9 cellular contexts compared by ENCODE assay signal in the genomic region with DNA sequence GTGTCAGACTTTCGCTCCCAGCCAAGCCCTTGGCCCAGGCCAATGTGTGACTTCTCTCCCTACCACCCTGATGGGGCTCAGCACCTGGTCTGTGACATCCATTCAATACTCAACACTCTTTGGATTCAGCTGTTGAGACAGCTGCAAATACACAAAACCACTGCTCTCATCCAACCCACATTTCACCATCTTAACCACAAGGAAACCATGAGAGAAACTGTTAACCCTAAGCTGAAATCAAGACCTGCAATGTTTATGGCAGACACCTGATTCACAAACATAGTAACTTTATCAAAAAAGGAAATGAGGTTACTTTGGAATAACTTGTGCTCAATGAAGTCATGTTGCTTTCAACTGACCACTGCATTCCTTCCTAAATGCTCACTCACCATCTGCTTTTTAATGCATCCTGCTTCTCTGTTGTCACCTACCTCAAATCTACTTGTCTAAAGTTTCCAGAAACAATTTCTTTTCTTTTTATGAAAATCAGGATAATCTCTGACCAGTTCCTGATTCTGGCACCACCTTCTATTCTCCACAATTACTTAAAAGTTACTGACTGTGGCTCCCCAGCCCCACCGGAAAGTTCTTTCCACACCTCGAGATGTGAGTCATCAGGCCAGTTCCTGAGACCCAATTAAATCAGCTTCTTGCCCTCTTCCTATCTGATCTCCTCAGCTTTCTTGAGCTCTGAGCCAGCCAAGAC.
DNase-seq lines count a peak whose midpoint lies in the region; ATAC-seq and TF ChIP-seq lines count a peak whose summit lies in the region.
"Had no signal": no experiment of that assay in that cellular context is flagged by ENCODE, and none has a peak within 500 bp of the region (broad histone marks: within the 10 kb centered on the region; RNA-seq: fewer than 3 reads in every experiment).

No MANE protein-coding gene starts in this region.

- H3K4me2 ChIP-seq in hepatocyte, result no peak overlapping the region

- 79% methylated on average over 3 of the region's 3 CpGs for WGBS in hepatocyte (ENCODE audit: low lambda C conversion rate, missing lambda C conversion rate)

- no peaks in the 10 kb centered on the region for H3K79me2 ChIP-seq in hepatocyte

- peaks cover 10% of the 10 kb centered on the region for H3K4me1 Mint-ChIP-seq in osteocyte (ENCODE audit: unreplicated experiment)

- H3K9me2 ChIP-seq in hepatocyte (replicated peaks; ENCODE audit: insufficient read depth), result no peaks in the 10 kb centered on the region

- H2AFZ ChIP-seq in hepatocyte, result no peak overlapping the region

- no peaks in the 10 kb centered on the region for H3K36me3 Mint-ChIP-seq in osteocyte (ENCODE audit: unreplicated experiment)

- no peaks in the 10 kb centered on the region for H3K9me3 Mint-ChIP-seq in osteocyte (ENCODE audit: unreplicated experiment)
- H3K9me3 Mint-ChIP-seq: neural crest cell had no signal

- H3K9me3 ChIP-seq in hepatocyte (ENCODE audit: low read depth), result no peaks in the 10 kb centered on the region

- H3K36me3 ChIP-seq in hepatocyte (replicated peaks; ENCODE audit: insufficient read depth, low read depth), result no peaks in the 10 kb centered on the region

- H3K4me1 ChIP-seq in hepatocyte (ENCODE audit: insufficient read depth), result peaks cover 9% of the 10 kb centered on the region

- H3K4me3 Mint-ChIP-seq in osteocyte (ENCODE audit: unreplicated experiment), result no peak overlapping the region
- H3K4me3 Mint-ChIP-seq: neural crest cell had no signal

- H3K27me3 ChIP-seq in hepatocyte, result peaks cover 50% of the 10 kb centered on the region

- H4K20me1 ChIP-seq in hepatocyte (ENCODE audit: insufficient read depth, poor library complexity, severe bottlenecking), result no peaks in the 10 kb centered on the region

- in situ Hi-C loops in G401 (cut with HindIII; ENCODE audit: low sequenced_read_pairs), result no loop called here

- ATAC-seq in HG02798 (IDR thresholded peaks at IDR 0.05; ENCODE audit: poor library complexity, unreplicated experiment), result peak; percentile 77
- peak; percentile 58 for ATAC-seq in SK-N-SH treated with all-trans-retinoic acid at 6 μM for 48 hours

- no peak overlapping the region for H3K27ac Mint-ChIP-seq in osteocyte (ENCODE audit: unreplicated experiment)

- TF ChIP-seq CTCF in hepatocyte (IDR thresholded peaks at IDR 0.05; ENCODE audit: poor library complexity) (no peak), osteocyte (IDR thresholded peaks at IDR 0.05) (no peak)

- no peak overlapping the region for H3K27ac ChIP-seq in hepatocyte

- DNase-seq in GM04503 (ENCODE audit: low read depth) (peak; percentile 64), hepatocyte (ENCODE audit: low spot score) (peak; percentile 16), G401 (ENCODE audit: low spot score) (no peak), osteocyte (ENCODE audit: extremely low spot score, unreplicated experiment) (no peak), C1 segment of cervical spinal cord (lab: John Stamatoyannopoulos, UW) (no peak), putamen (ENCODE audit: low spot score) (no peak)

- H3K27me3 Mint-ChIP-seq in osteocyte (ENCODE audit: unreplicated experiment), result peaks cover 36% of the 10 kb centered on the region

- H3K4me3 ChIP-seq in hepatocyte, result no peak overlapping the region

TF ChIP-seq in SK-N-SH treated with all-trans-retinoic acid at 6 μM for 48 hours, 23 proteins besides CTCF, POLR2A, EP300 and RAD21:
- TF ChIP-seq ISL1 (CRISPR knock-in tag; IDR thresholded peaks at IDR 0.05) (no peak), ZC3H10 (CRISPR knock-in tag; IDR thresholded peaks at IDR 0.05) (no peak), ZNF8 (CRISPR knock-in tag; IDR thresholded peaks at IDR 0.05) (no peak), ZNF70 (CRISPR knock-in tag; IDR thresholded peaks at IDR 0.05) (no peak), GLIS3 (CRISPR knock-in tag; IDR thresholded peaks at IDR 0.05) (no peak), ARNTL (CRISPR knock-in tag; IDR thresholded peaks at IDR 0.05; ENCODE audit: borderline replicate concordance, low read depth) (no peak), ZFP3 (CRISPR knock-in tag; IDR thresholded peaks at IDR 0.05) (no peak), BACH2 (CRISPR knock-in tag; IDR thresholded peaks at IDR 0.05; ENCODE audit: borderline replicate concordance) (no peak), ZNF565 (CRISPR knock-in tag; conservative IDR thresholded peaks at IDR 0.05; ENCODE audit: low read depth) (no peak), ZFP30 (CRISPR knock-in tag; IDR thresholded peaks at IDR 0.05) (no peak)
- TF ChIP-seq, protein P1, sequence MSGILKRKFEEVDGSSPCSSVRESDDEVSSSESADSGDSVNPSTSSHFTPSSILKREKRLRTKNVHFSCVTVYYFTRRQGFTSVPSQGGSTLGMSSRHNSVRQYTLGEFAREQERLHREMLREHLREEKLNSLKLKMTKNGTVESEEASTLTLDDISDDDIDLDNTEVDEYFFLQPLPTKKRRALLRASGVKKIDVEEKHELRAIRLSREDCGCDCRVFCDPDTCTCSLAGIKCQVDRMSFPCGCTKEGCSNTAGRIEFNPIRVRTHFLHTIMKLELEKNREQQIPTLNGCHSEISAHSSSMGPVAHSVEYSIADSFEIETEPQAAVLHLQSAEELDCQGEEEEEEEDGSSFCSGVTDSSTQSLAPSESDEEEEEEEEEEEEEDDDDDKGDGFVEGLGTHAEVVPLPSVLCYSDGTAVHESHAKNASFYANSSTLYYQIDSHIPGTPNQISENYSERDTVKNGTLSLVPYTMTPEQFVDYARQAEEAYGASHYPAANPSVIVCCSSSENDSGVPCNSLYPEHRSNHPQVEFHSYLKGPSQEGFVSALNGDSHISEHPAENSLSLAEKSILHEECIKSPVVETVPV (CRISPR knock-in tag; IDR thresholded peaks at IDR 0.05), result no peak
- TF ChIP-seq, protein P2, sequence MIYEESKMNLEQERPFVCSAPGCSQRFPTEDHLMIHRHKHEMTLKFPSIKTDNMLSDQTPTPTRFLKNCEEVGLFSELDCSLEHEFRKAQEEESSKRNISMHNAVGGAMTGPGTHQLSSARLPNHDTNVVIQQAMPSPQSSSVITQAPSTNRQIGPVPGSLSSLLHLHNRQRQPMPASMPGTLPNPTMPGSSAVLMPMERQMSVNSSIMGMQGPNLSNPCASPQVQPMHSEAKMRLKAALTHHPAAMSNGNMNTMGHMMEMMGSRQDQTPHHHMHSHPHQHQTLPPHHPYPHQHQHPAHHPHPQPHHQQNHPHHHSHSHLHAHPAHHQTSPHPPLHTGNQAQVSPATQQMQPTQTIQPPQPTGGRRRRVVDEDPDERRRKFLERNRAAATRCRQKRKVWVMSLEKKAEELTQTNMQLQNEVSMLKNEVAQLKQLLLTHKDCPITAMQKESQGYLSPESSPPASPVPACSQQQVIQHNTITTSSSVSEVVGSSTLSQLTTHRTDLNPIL (CRISPR knock-in tag; IDR thresholded peaks at IDR 0.05; ENCODE audit: low read depth), result no peak
TF ChIP-seq in SK-N-SH treated with all-trans-retinoic acid at 6 μM for 48 hours: peak in this region for 0.

Comparison
In these comparisons a context has a peak if more than half of its experiments do, and no peak if none do; other contexts are left out.
1. DNase-seq: peak in GM04503 (single experiment) and hepatocyte (single experiment); none in G401 (single experiment), osteocyte (single experiment), C1 segment of cervical spinal cord (0 of 14) and putamen (single experiment).